Comparison of ENCODE assay signal across 8 cellular contexts in genomic region chr3:123201557-123202427, GRCh38. TPM values are rescaled to one million over a fixed set of nuclear protein-coding genes. Genes with fewer than 3 reads are reported as not detected.
DNase-seq lines count a peak whose midpoint lies in the region; ATAC-seq and TF ChIP-seq lines count a peak whose summit lies in the region.

SEC22A (plus strand) TSS chr3:123201943; CDS start chr3:123209218, 7,275 bp downstream.

- peaks cover under 1% of the 10 kb centered on the region for H3K27me3 Mint-ChIP-seq in activated T-helper 1 cell treated with anti-CD3 and anti-CD28 coated beads, Interleukin-12 subunit alpha, Interleukin-12 subunit beta, Interleukin-2, Interleukin-4 antibody, amounts not matched to agents 30 ng/mL and 10 ng/mL and 1 ng/mL, durations not matched to agents 14 hours and 24 hours and 36 hours (ENCODE audit: insufficient read depth)
- peaks cover 0 to 4% (median 0%) of the 10 kb centered on the region in 5 donors for H3K27me3 Mint-ChIP-seq in naive thymus-derived CD8-positive, alpha-beta T cell

- H3K27me3 ChIP-seq in DND-41 (ENCODE audit: insufficient read depth, low read length, poor library complexity) (no peaks in the 10 kb centered on the region), GM23248 (replicated peaks; ENCODE audit: insufficient read depth) (no peaks in the 10 kb centered on the region), fibroblast of lung (ENCODE audit: control insufficient read depth, insufficient read depth, low read length) (no peaks in the 10 kb centered on the region)

- H3K4me2 ChIP-seq in DND-41 (ENCODE audit: insufficient read depth, low read length) = peak within 1 kb of the TSS; percentile 89
- peak within 1 kb of the TSS; percentile 99 for H3K4me2 ChIP-seq in GM23248 (ENCODE audit: unreplicated experiment)
- H3K4me2 ChIP-seq in fibroblast of lung (ENCODE audit: extremely low read depth, insufficient read depth, low read length) = peak within 1 kb of the TSS; percentile 96

- intact Hi-C loops in activated T-helper 1 cell treated with anti-CD3 and anti-CD28 coated beads, Interleukin-12 subunit alpha, Interleukin-12 subunit beta, Interleukin-2, Interleukin-4 antibody, amounts not matched to agents 30 ng/mL and 10 ng/mL and 1 ng/mL, durations not matched to agents 14 hours and 24 hours and 36 hours (cut with micrococcal nuclease) = loop anchor here (1.0 to 10.0 kb wide), 9 partner anchors 134 to 1655 kb away; partner anchors contain the start of genes CCDC14, DTX3L, HACD2 and HCLS1

- POLR2A ChIA-PET in naive thymus-derived CD8-positive, alpha-beta T cell (lab: Charles Lee) = interaction anchor here (0.7 to 1.9 kb wide), 8 partner anchors 9 to 818 kb away, joined by 3 to 8 read pairs (median 6); partner anchors contain the start of genes FAM162A, HACD2, HSPBAP1 and KPNA1

- H3K27ac Mint-ChIP-seq in activated T-helper 1 cell treated with anti-CD3 and anti-CD28 coated beads, Interleukin-12 subunit alpha, Interleukin-12 subunit beta, Interleukin-2, Interleukin-4 antibody, amounts not matched to agents 30 ng/mL and 10 ng/mL and 1 ng/mL, durations not matched to agents 14 hours and 24 hours and 36 hours = peak within 1 kb of the TSS; percentile 96
- H3K27ac Mint-ChIP-seq in naive thymus-derived CD8-positive, alpha-beta T cell = peak within 1 kb of the TSS; percentile 97 to 100 (median 99)

- peak within 1 kb of the TSS; percentile 83 for H3K9ac ChIP-seq in DND-41 (ENCODE audit: low read depth, low read length)
- H3K9ac ChIP-seq in GM23248 = peak within 1 kb of the TSS; percentile 92
- H3K9ac ChIP-seq in fibroblast of lung (ENCODE audit: insufficient read depth, low read length) = peak within 1 kb of the TSS; percentile 91

- peak within 1 kb of the TSS; percentile 68 to 87 for H3K4me3 ChIP-seq in DND-41 (ENCODE audit: low read depth in 1 of 2, low read length in 2 of 2)
- H3K4me3 ChIP-seq in GM23248 = peak within 1 kb of the TSS; percentile 86
- H3K4me3 ChIP-seq in fibroblast of lung (replicated peaks in 1 of 4; ENCODE audit: control extremely low read depth in 1 of 4, insufficient read depth in 1 of 4, low read depth in 3 of 4, low read length in 4 of 4) = peak within 1 kb of the TSS; percentile 84 to 100 (median 92)

- peak within 1 kb of the TSS; percentile 80 for H3K27ac ChIP-seq in DND-41 (ENCODE audit: low read length)
- peak within 1 kb of the TSS; percentile 44 for H3K27ac ChIP-seq in GM23248
- H3K27ac ChIP-seq in fibroblast of lung (ENCODE audit: insufficient read depth, low read length) = peak within 1 kb of the TSS; percentile 87

- no peaks in the 10 kb centered on the region for H3K9me2 ChIP-seq in GM23248 (ENCODE audit: insufficient read depth)

- H3K4me1 Mint-ChIP-seq in activated T-helper 1 cell treated with anti-CD3 and anti-CD28 coated beads, Interleukin-12 subunit alpha, Interleukin-12 subunit beta, Interleukin-2, Interleukin-4 antibody, amounts not matched to agents 30 ng/mL and 10 ng/mL and 1 ng/mL, durations not matched to agents 14 hours and 24 hours and 36 hours (ENCODE audit: low read depth) = peaks cover 29% of the 10 kb centered on the region
- peaks cover 6 to 30% (median 24%) of the 10 kb centered on the region in 4 donors for H3K4me1 Mint-ChIP-seq in naive thymus-derived CD8-positive, alpha-beta T cell

- no peaks in the 10 kb centered on the region for H3F3A ChIP-seq in GM23248 (ENCODE audit: insufficient read depth)

- peak; percentile 99 for ATAC-seq in DND-41 (ENCODE audit: insufficient read depth, low read depth)
- ATAC-seq in naive thymus-derived CD8-positive, alpha-beta T cell = peak; percentile 92 to 96

- DNase-seq in DND-41 (peak; percentile 98), GM23248 (peak; percentile 98), Kasumi-1 (lab: John Stamatoyannopoulos, UW) (peak; percentile 95 to 96), RPMI7951 (ENCODE audit: low read depth) (peak; percentile 93), fibroblast of lung (ENCODE audit: low read depth in 2 of 2) (peak; percentile 86 to 94)
- DNase-seq in activated T-helper 1 cell treated with anti-CD3 and anti-CD28 coated beads, Interleukin-12 subunit alpha, Interleukin-12 subunit beta, Interleukin-2, Interleukin-4 antibody, amounts not matched to agents 30 ng/mL and 10 ng/mL and 1 ng/mL, durations not matched to agents 14 hours and 24 hours and 36 hours (ENCODE audit: low spot score) = peak; percentile 95
- DNase-seq in naive thymus-derived CD8-positive, alpha-beta T cell = peak; percentile 92 to 98 (median 96)
- peak; percentile 93 to 98 (median 96) for DNase-seq in stimulated activated naive CD4-positive, alpha-beta T cell (lab: John Stamatoyannopoulos, UW)

- peak within 1 kb of the TSS; percentile 87 for H3K4me3 Mint-ChIP-seq in activated T-helper 1 cell treated with anti-CD3 and anti-CD28 coated beads, Interleukin-12 subunit alpha, Interleukin-12 subunit beta, Interleukin-2, Interleukin-4 antibody, amounts not matched to agents 30 ng/mL and 10 ng/mL and 1 ng/mL, durations not matched to agents 14 hours and 24 hours and 36 hours
- H3K4me3 Mint-ChIP-seq in naive thymus-derived CD8-positive, alpha-beta T cell = peak within 1 kb of the TSS; percentile 87 to 95 (median 92)

- peak within 1 kb of the TSS; percentile 100 for H2AFZ ChIP-seq in DND-41 (ENCODE audit: low read depth, low read length)
- H2AFZ ChIP-seq in GM23248 = peak within 1 kb of the TSS; percentile 97
- H2AFZ ChIP-seq in fibroblast of lung (ENCODE audit: low read length) = peak within 1 kb of the TSS; percentile 94

- in situ Hi-C loops in GM23248 (cut with MboI) = no loop called here

- H4K20me1 ChIP-seq in DND-41 (ENCODE audit: insufficient read depth, low read length) = no peaks in the 10 kb centered on the region
- no peaks in the 10 kb centered on the region for H4K20me1 ChIP-seq in GM23248 (ENCODE audit: insufficient read depth)
- H4K20me1 ChIP-seq in fibroblast of lung (ENCODE audit: control insufficient read depth, extremely low read depth, insufficient read depth, low read length) = no peaks in the 10 kb centered on the region

- H3K9me3 ChIP-seq in DND-41 (ENCODE audit: insufficient read depth, low read length, severe bottlenecking) (no peaks in the 10 kb centered on the region), GM23248 (ENCODE audit: low read depth) (no peaks in the 10 kb centered on the region), fibroblast of lung (ENCODE audit: control insufficient read depth, insufficient read depth, low read depth, low read length) (no peaks in the 10 kb centered on the region)

- H3K4me1 ChIP-seq in DND-41 (ENCODE audit: insufficient read depth, low read length) = peaks cover 28% of the 10 kb centered on the region
- H3K4me1 ChIP-seq in GM23248 (ENCODE audit: insufficient read depth) = no peaks in the 10 kb centered on the region
- H3K4me1 ChIP-seq in fibroblast of lung (ENCODE audit: control insufficient read depth, extremely low read depth, insufficient read depth, low read length) = no peaks in the 10 kb centered on the region

- H3K36me3 Mint-ChIP-seq in activated T-helper 1 cell treated with anti-CD3 and anti-CD28 coated beads, Interleukin-12 subunit alpha, Interleukin-12 subunit beta, Interleukin-2, Interleukin-4 antibody, amounts not matched to agents 30 ng/mL and 10 ng/mL and 1 ng/mL, durations not matched to agents 14 hours and 24 hours and 36 hours (ENCODE audit: low read depth) = peaks cover 6% of the 10 kb centered on the region
- H3K36me3 Mint-ChIP-seq in naive thymus-derived CD8-positive, alpha-beta T cell = peaks cover 6 to 9% (median 6%) of the 10 kb centered on the region in 3 donors

- no peaks in the 10 kb centered on the region for H3K36me3 ChIP-seq in DND-41 (ENCODE audit: insufficient read depth, low read length)
- H3K36me3 ChIP-seq in GM23248 (ENCODE audit: low read depth) = no peaks in the 10 kb centered on the region
- H3K36me3 ChIP-seq in fibroblast of lung (ENCODE audit: control insufficient read depth, insufficient read depth, low read length) = no peaks in the 10 kb centered on the region

- peaks cover 5% of the 10 kb centered on the region for H3K9me3 Mint-ChIP-seq in activated T-helper 1 cell treated with anti-CD3 and anti-CD28 coated beads, Interleukin-12 subunit alpha, Interleukin-12 subunit beta, Interleukin-2, Interleukin-4 antibody, amounts not matched to agents 30 ng/mL and 10 ng/mL and 1 ng/mL, durations not matched to agents 14 hours and 24 hours and 36 hours
- peaks cover 0 to 23% (median 11%) of the 10 kb centered on the region in 9 donors for H3K9me3 Mint-ChIP-seq in naive thymus-derived CD8-positive, alpha-beta T cell

- TF ChIP-seq CTCF in DND-41 (IDR thresholded peaks at IDR 0.05; ENCODE audit: borderline replicate concordance, extremely low read depth, low read length, poor library complexity, severe bottlenecking) (no peak), fibroblast of lung (conservative IDR thresholded peaks at IDR 0.05 in 1 of 2, IDR thresholded peaks at IDR 0.05 in 1 of 2; ENCODE audit: low read depth in 1 of 2, low read length in 2 of 2) (no peak)

- WGBS in GM23248 (ENCODE audit: low coverage in 1 of 2, low lambda C conversion rate in 2 of 2, missing lambda C conversion rate in 2 of 2), 2 experiments = 0 to 1% methylated on average over 54 to 59 of the region's 60 CpGs

- H3K79me2 ChIP-seq in DND-41 (ENCODE audit: insufficient read depth, low read length) (peaks cover 38% of the 10 kb centered on the region), GM23248 (ENCODE audit: insufficient read depth) (peaks cover 49% of the 10 kb centered on the region), fibroblast of lung (ENCODE audit: control insufficient read depth, insufficient read depth, low read length) (peaks cover 19% of the 10 kb centered on the region)

RNA-seq across cellular contexts. Expression of gene SEC22A, which starts in this region (rescaled TPM):
- 44.5 and 47.3 TPM in 2 replicates for total RNA-seq in GM23248 (2014; rRNA removed; shearing (Covaris generic))
- polyA plus RNA-seq in GM23248 (2016; fragmentation: Nextera tagmentation; extraction: Ambion mirVana) (35.1 and 35.2 TPM in 2 replicates), fibroblast of lung (39.4 and 52.7 TPM in 2 replicates)
- 60.7 and 67.1 TPM in 2 replicates for total RNA-seq in RPMI7951 (2014; rRNA removed; shearing (Covaris generic))
- total RNA-seq in activated T-helper 1 cell treated with anti-CD3 and anti-CD28 coated beads, Interleukin-12 subunit alpha, Interleukin-12 subunit beta, Interleukin-2, Interleukin-4 antibody, amounts not matched to agents 30 ng/mL and 10 ng/mL and 1 ng/mL, durations not matched to agents 14 hours and 24 hours and 36 hours = 15.8 and 18.5 TPM in 2 replicates
- 39.3 and 45.4 TPM in 2 replicates for total RNA-seq in fibroblast of lung
- 23.8 and 28.1 TPM in 2 replicates for polyA plus RNA-seq in fibroblast of lung (2012)
- polyA minus RNA-seq in fibroblast of lung (ENCODE audit: low replicate concordance) = 10.0 and 12.8 TPM in 2 replicates
- 10 to 100 TPM; 19.5 to 19.8 TPM for total RNA-seq in naive thymus-derived CD8-positive, alpha-beta T cell
- polyA plus RNA-seq in naive thymus-derived CD8-positive, alpha-beta T cell = 10 to 100 TPM in 2 of 3 donors, 1 to 10 TPM in 1; 6.7 to 12.7 (median 12.0) TPM

Comparison
In these comparisons a context has a peak if more than half of its experiments do, and no peak if none do; other contexts are left out.
1. Peak in every context shown above with its lines: DNase-seq, ATAC-seq, H3K4me3 ChIP-seq and H3K27ac ChIP-seq.